Comparison of ENCODE assay signal across 16 cellular contexts in genomic region chr12:93609281-93610192, GRCh38.
"Had no signal": no experiment of that assay in that cellular context is flagged by ENCODE, and none has a peak within 500 bp of the region (broad histone marks: within the 10 kb centered on the region; RNA-seq: fewer than 3 reads in every experiment).

No MANE protein-coding gene starts in this region.

- DNase-seq: activated CD4-positive, alpha-beta T cell treated with anti-CD3 and anti-CD28 coated beads, Interleukin-2, amount 50 U/mL, for 1 hour; activated CD8-positive, alpha-beta memory T cell treated with anti-CD3 and anti-CD28 coated beads for 24 hours; activated gamma-delta T cell treated with Interleukin-2 at 50 U/mL for 16 hours; amygdala; brain microvascular endothelial cell; effector CD8-positive, alpha-beta T cell; islet precursor cell; mucosa of descending colon; naive thymus-derived CD4-positive, alpha-beta T cell; stimulated activated CD4-positive, alpha-beta T cell treated with anti-CD3 and anti-CD28 coated beads, Interleukin-15, amount 100 ng/mL, for 24 hours; stimulated activated CD4-positive, alpha-beta T cell treated with anti-CD3 and anti-CD28 coated beads, Interleukin-4, amount 100 ng/mL, for 1 hour; stimulated activated naive CD4-positive, alpha-beta T cell; transverse colon had no signal

- H3K27ac ChIP-seq: brain microvascular endothelial cell, neutrophil, transverse colon had no signal

- ATAC-seq: activated CD4-positive, CD25-positive, alpha-beta regulatory T cell treated with anti-CD3 and anti-CD28 coated beads, Interleukin-2, amount 50 U/mL, for 24 hours; left lobe of liver; mucosa of descending colon; naive thymus-derived CD4-positive, alpha-beta T cell had no signal

- H3K36me3 ChIP-seq: brain microvascular endothelial cell, neutrophil, transverse colon had no signal

- H3K9me3 ChIP-seq: mucosa of descending colon, neutrophil, transverse colon had no signal

- H3K4me3 ChIP-seq: mucosa of descending colon, transverse colon had no signal

- H3K4me1 ChIP-seq: transverse colon had no signal

- H3K27me3 ChIP-seq: brain microvascular endothelial cell, transverse colon had no signal
